1 cellular context compared by ENCODE assay signal in genomic region chr2:44168684-44169154, GRCh38.
A peak's percentile ranks its signal among the peaks of the same experiment; 100 is the strongest.
TF ChIP-seq lines count a peak whose summit lies in the region.

TSS of gene PPM1B (plus strand) at chr2:44168875. CDS start at chr2:44201200, 32,325 bp downstream.

TF ChIP-seq in HepG2, 621 proteins besides CTCF, POLR2A, EP300 and RAD21 (continued from another document and continues in another):
- no peak for TF ChIP-seq ZFP82 (CRISPR knock-in tag; IDR thresholded peaks at IDR 0.05; ENCODE audit: borderline replicate concordance)
- no peak for TF ChIP-seq NFAT5 (CRISPR knock-in tag; IDR thresholded peaks at IDR 0.05)
- no peak for TF ChIP-seq TRIM24 (CRISPR knock-in tag; IDR thresholded peaks at IDR 0.05)
- TF ChIP-seq ZNF670 (CRISPR knock-in tag; IDR thresholded peaks at IDR 0.05; ENCODE audit: borderline replicate concordance): 0 out of 2 replicates have a peak, but pooled peaks have one; percentile 60
- TF ChIP-seq ZSCAN30 (CRISPR knock-in tag; IDR thresholded peaks at IDR 0.05): no peak; the same call in 1 of the 2 replicates
- TF ChIP-seq ZNF724P (CRISPR knock-in tag; IDR thresholded peaks at IDR 0.05; ENCODE audit: borderline replicate concordance): no peak
- no peak for TF ChIP-seq ELK4 (CRISPR knock-in tag; IDR thresholded peaks at IDR 0.05; ENCODE audit: borderline replicate concordance)
- TF ChIP-seq, protein P1, sequence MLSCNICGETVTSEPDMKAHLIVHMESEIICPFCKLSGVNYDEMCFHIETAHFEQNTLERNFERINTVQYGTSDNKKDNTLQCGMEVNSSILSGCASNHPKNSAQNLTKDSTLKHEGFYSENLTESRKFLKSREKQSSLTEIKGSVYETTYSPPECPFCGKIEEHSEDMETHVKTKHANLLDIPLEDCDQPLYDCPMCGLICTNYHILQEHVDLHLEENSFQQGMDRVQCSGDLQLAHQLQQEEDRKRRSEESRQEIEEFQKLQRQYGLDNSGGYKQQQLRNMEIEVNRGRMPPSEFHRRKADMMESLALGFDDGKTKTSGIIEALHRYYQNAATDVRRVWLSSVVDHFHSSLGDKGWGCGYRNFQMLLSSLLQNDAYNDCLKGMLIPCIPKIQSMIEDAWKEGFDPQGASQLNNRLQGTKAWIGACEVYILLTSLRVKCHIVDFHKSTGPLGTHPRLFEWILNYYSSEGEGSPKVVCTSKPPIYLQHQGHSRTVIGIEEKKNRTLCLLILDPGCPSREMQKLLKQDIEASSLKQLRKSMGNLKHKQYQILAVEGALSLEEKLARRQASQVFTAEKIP (CRISPR knock-in tag; IDR thresholded peaks at IDR 0.05; ENCODE audit: borderline replicate concordance): no peak
- peak; percentile 91 for TF ChIP-seq SIN3A (IDR thresholded peaks at IDR 0.05; ENCODE audit: borderline replicate concordance, low read depth, low read length)
- no peak for TF ChIP-seq ZNF546 (CRISPR knock-in tag; conservative IDR thresholded peaks at IDR 0.05)
- no peak for TF ChIP-seq KDM1A (CRISPR knock-in tag; IDR thresholded peaks at IDR 0.05)
- 0 out of 2 replicates have a peak, but pooled peaks have one; percentile 54 for TF ChIP-seq CBX5 (CRISPR knock-in tag; IDR thresholded peaks at IDR 0.05; ENCODE audit: borderline replicate concordance)
- no peak for TF ChIP-seq ZNF382 (CRISPR knock-in tag; IDR thresholded peaks at IDR 0.05; ENCODE audit: borderline replicate concordance)
- TF ChIP-seq, protein P2, sequence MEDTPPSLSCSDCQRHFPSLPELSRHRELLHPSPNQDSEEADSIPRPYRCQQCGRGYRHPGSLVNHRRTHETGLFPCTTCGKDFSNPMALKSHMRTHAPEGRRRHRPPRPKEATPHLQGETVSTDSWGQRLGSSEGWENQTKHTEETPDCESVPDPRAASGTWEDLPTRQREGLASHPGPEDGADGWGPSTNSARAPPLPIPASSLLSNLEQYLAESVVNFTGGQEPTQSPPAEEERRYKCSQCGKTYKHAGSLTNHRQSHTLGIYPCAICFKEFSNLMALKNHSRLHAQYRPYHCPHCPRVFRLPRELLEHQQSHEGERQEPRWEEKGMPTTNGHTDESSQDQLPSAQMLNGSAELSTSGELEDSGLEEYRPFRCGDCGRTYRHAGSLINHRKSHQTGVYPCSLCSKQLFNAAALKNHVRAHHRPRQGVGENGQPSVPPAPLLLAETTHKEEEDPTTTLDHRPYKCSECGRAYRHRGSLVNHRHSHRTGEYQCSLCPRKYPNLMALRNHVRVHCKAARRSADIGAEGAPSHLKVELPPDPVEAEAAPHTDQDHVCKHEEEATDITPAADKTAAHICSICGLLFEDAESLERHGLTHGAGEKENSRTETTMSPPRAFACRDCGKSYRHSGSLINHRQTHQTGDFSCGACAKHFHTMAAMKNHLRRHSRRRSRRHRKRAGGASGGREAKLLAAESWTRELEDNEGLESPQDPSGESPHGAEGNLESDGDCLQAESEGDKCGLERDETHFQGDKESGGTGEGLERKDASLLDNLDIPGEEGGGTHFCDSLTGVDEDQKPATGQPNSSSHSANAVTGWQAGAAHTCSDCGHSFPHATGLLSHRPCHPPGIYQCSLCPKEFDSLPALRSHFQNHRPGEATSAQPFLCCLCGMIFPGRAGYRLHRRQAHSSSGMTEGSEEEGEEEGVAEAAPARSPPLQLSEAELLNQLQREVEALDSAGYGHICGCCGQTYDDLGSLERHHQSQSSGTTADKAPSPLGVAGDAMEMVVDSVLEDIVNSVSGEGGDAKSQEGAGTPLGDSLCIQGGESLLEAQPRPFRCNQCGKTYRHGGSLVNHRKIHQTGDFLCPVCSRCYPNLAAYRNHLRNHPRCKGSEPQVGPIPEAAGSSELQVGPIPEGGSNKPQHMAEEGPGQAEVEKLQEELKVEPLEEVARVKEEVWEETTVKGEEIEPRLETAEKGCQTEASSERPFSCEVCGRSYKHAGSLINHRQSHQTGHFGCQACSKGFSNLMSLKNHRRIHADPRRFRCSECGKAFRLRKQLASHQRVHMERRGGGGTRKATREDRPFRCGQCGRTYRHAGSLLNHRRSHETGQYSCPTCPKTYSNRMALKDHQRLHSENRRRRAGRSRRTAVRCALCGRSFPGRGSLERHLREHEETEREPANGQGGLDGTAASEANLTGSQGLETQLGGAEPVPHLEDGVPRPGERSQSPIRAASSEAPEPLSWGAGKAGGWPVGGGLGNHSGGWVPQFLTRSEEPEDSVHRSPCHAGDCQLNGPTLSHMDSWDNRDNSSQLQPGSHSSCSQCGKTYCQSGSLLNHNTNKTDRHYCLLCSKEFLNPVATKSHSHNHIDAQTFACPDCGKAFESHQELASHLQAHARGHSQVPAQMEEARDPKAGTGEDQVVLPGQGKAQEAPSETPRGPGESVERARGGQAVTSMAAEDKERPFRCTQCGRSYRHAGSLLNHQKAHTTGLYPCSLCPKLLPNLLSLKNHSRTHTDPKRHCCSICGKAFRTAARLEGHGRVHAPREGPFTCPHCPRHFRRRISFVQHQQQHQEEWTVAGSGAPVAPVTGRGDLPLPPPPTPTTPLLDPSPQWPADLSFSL (CRISPR knock-in tag; IDR thresholded peaks at IDR 0.05): no peak
- peak; percentile 46; the same call in 1 of the 2 replicates for TF ChIP-seq GFI1 (CRISPR knock-in tag; IDR thresholded peaks at IDR 0.05; ENCODE audit: borderline replicate concordance)
- TF ChIP-seq TEAD3 (CRISPR knock-in tag; optimal IDR thresholded peaks at IDR 0.05; ENCODE audit: borderline replicate concordance): peak; percentile 56
- TF ChIP-seq ZNF329 (CRISPR knock-in tag; IDR thresholded peaks at IDR 0.05; ENCODE audit: low read depth): peak; percentile 91
- TF ChIP-seq RFX1 (IDR thresholded peaks at IDR 0.05): no peak
- TF ChIP-seq, protein P3, sequence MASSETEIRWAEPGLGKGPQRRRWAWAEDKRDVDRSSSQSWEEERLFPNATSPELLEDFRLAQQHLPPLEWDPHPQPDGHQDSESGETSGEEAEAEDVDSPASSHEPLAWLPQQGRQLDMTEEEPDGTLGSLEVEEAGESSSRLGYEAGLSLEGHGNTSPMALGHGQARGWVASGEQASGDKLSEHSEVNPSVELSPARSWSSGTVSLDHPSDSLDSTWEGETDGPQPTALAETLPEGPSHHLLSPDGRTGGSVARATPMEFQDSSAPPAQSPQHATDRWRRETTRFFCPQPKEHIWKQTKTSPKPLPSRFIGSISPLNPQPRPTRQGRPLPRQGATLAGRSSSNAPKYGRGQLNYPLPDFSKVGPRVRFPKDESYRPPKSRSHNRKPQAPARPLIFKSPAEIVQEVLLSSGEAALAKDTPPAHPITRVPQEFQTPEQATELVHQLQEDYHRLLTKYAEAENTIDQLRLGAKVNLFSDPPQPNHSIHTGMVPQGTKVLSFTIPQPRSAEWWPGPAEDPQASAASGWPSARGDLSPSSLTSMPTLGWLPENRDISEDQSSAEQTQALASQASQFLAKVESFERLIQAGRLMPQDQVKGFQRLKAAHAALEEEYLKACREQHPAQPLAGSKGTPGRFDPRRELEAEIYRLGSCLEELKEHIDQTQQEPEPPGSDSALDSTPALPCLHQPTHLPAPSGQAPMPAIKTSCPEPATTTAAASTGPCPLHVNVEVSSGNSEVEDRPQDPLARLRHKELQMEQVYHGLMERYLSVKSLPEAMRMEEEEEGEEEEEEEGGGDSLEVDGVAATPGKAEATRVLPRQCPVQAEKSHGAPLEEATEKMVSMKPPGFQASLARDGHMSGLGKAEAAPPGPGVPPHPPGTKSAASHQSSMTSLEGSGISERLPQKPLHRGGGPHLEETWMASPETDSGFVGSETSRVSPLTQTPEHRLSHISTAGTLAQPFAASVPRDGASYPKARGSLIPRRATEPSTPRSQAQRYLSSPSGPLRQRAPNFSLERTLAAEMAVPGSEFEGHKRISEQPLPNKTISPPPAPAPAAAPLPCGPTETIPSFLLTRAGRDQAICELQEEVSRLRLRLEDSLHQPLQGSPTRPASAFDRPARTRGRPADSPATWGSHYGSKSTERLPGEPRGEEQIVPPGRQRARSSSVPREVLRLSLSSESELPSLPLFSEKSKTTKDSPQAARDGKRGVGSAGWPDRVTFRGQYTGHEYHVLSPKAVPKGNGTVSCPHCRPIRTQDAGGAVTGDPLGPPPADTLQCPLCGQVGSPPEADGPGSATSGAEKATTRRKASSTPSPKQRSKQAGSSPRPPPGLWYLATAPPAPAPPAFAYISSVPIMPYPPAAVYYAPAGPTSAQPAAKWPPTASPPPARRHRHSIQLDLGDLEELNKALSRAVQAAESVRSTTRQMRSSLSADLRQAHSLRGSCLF (CRISPR knock-in tag; IDR thresholded peaks at IDR 0.05; ENCODE audit: borderline replicate concordance): no peak
- TF ChIP-seq ISL2 (CRISPR knock-in tag; IDR thresholded peaks at IDR 0.05): 0 out of 2 replicates have a peak, but pooled peaks have one; percentile 16
- TF ChIP-seq, protein P4, sequence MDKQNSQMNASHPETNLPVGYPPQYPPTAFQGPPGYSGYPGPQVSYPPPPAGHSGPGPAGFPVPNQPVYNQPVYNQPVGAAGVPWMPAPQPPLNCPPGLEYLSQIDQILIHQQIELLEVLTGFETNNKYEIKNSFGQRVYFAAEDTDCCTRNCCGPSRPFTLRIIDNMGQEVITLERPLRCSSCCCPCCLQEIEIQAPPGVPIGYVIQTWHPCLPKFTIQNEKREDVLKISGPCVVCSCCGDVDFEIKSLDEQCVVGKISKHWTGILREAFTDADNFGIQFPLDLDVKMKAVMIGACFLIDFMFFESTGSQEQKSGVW (CRISPR knock-in tag; IDR thresholded peaks at IDR 0.05; ENCODE audit: borderline replicate concordance): no peak
- TF ChIP-seq SNAPC5 (CRISPR knock-in tag; IDR thresholded peaks at IDR 0.05; ENCODE audit: borderline replicate concordance): no peak
- TF ChIP-seq XRCC5 (optimal IDR thresholded peaks at IDR 0.05; ENCODE audit: low read length): no peak
- peak; percentile 80; the same call in 1 of the 2 replicates for TF ChIP-seq ETV6 (CRISPR knock-in tag; conservative IDR thresholded peaks at IDR 0.05)
- TF ChIP-seq CEBPB (IDR thresholded peaks at IDR 0.05; ENCODE audit: borderline replicate concordance, low read depth, low read length): 0 out of 2 replicates have a peak, but pooled peaks have one; percentile 33
- TF ChIP-seq ZNF652 (CRISPR knock-in tag; IDR thresholded peaks at IDR 0.05; ENCODE audit: borderline replicate concordance, low read depth): no peak
- TF ChIP-seq TAF1 (CRISPR knock-in tag; IDR thresholded peaks at IDR 0.05): peak; percentile 93
- TF ChIP-seq SOX5 (CRISPR knock-in tag; IDR thresholded peaks at IDR 0.05; ENCODE audit: borderline replicate concordance): 0 out of 2 replicates have a peak, but pooled peaks have one; percentile 1
- TF ChIP-seq, protein P5, sequence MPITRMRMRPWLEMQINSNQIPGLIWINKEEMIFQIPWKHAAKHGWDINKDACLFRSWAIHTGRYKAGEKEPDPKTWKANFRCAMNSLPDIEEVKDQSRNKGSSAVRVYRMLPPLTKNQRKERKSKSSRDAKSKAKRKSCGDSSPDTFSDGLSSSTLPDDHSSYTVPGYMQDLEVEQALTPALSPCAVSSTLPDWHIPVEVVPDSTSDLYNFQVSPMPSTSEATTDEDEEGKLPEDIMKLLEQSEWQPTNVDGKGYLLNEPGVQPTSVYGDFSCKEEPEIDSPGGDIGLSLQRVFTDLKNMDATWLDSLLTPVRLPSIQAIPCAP (CRISPR knock-in tag; IDR thresholded peaks at IDR 0.05; ENCODE audit: low read depth): peak; percentile 55; the same call in 1 of the 2 replicates
- TF ChIP-seq ONECUT2 (CRISPR knock-in tag; IDR thresholded peaks at IDR 0.05): no peak
- peak; percentile 19; the same call in 1 of the 2 replicates for TF ChIP-seq ZSCAN20 (CRISPR knock-in tag; IDR thresholded peaks at IDR 0.05; ENCODE audit: borderline replicate concordance)
- TF ChIP-seq HCFC1 (IDR thresholded peaks at IDR 0.05; ENCODE audit: low read depth, low read length): no peak
